Comparison of ENCODE assay signal across 21 cellular contexts in genomic region chr19:42571136-42571535, GRCh38. TPM values are rescaled to one million over a fixed set of nuclear protein-coding genes. Genes with fewer than 3 reads are reported as not detected.
DNase-seq lines count a peak whose midpoint lies in the region; ATAC-seq, FAIRE-seq and TF ChIP-seq lines count a peak whose summit lies in the region.
"Had no signal": no experiment of that assay in that cellular context is flagged by ENCODE, and none has a peak within 500 bp of the region (broad histone marks: within the 10 kb centered on the region; RNA-seq: fewer than 3 reads in every experiment).

No MANE protein-coding gene starts in this region.

- WGBS in A549 (ENCODE audit: missing lambda C conversion rate) = 29% methylated on average over 2 of the region's 2 CpGs

- no peak for DNase-seq in A549 (ENCODE audit: low read depth in 1 of 2, low spot score in 1 of 2)
- DNase-seq in CD1c-positive myeloid dendritic cell (ENCODE audit: extremely low spot score) = peak; percentile 68
- no peak for DNase-seq in cerebellar nuclear complex (lab: John Stamatoyannopoulos, UW)
- DNase-seq in NCI-H1436 treated with DMSO at 0.1 percent for 48 hours (lab: John Stamatoyannopoulos, UW) = no peak
- DNase-seq in hypothalamus (lab: John Stamatoyannopoulos, UW) = no peak
- DNase-seq: ACHN; Calu3; CD4-positive, alpha-beta memory T cell; COR-L47; DMS53; DMS79 treated with DMSO at 0.1 percent for 48 hours; GM23248; H9 had no signal

- no peak for TF ChIP-seq POLR2A in A549 (IDR thresholded peaks at IDR 0.05; ENCODE audit: low read length)

- POLR2A ChIA-PET in A549 (lab: Yijun Ruan, JAX) = no interaction called here

- no peak for ATAC-seq in A549
- ATAC-seq: HCT116 had no signal

- H3K27ac ChIP-seq in A549 (no peak overlapping the region), neutrophil (peak overlapping the region; percentile 69)
- H3K27ac ChIP-seq: 22Rv1, C4-2B, GM23248 had no signal

- no peak for TF ChIP-seq RAD21 in A549 (conservative IDR thresholded peaks at IDR 0.05 in 1 of 2, IDR thresholded peaks at IDR 0.05 in 1 of 2)

- FAIRE-seq in A549 (lab: Jason Lieb, UNC) = peak; percentile 13
- FAIRE-seq: A204.1, GM12892, H1 had no signal

- H3K36me3 ChIP-seq in neutrophil = no peaks in the 10 kb centered on the region

- H3K4me3 ChIP-seq in A549 (no peak overlapping the region), neutrophil (ENCODE audit: low read depth in 1 of 2, low read length in 1 of 2) (peak overlapping the region in 1 of 2 experiments; percentile 19)
- H3K4me3 ChIP-seq: GM23248 had no signal

- H3K4me1 ChIP-seq in A549 (no peaks in the 10 kb centered on the region), neutrophil (ENCODE audit: control insufficient read depth in 1 of 2, insufficient read depth in 1 of 2, low read depth in 1 of 2, low read length in 1 of 2) (peaks cover 89 to 91% of the 10 kb centered on the region in 2 experiments)

- no peak overlapping the region for H3K4me2 ChIP-seq in A549

- TF ChIP-seq CTCF in A549 (IDR thresholded peaks at IDR 0.05) (no peak), neutrophil (IDR thresholded peaks at IDR 0.05) (no peak)

- TF ChIP-seq EP300 in A549 (IDR thresholded peaks at IDR 0.05) = no peak

- CTCF ChIA-PET in A549 (lab: Yijun Ruan, JAX) = interaction anchor here (0.6 to 9.6 kb wide), 6 partner anchors 9 to 1257 kb away, joined by 3 to 83 read pairs (median 6); partner anchors contain the start of gene CEACAM8

- no peaks in the 10 kb centered on the region for H3K9me3 ChIP-seq in A549
- H3K9me3 ChIP-seq in neutrophil = no peaks in the 10 kb centered on the region

- H3K27me3 ChIP-seq in neutrophil = no peaks in the 10 kb centered on the region

TF ChIP-seq in A549, 52 proteins besides CTCF, POLR2A, EP300 and RAD21:
- TF ChIP-seq MAZ (IDR thresholded peaks at IDR 0.05; ENCODE audit: borderline replicate concordance, low read depth, low read length) = no peak

RNA-seq across cellular contexts. Expression of gene CEACAM8, which starts 23.6 kb away (rescaled TPM):
- polyA plus RNA-seq in A549 (2011; rRNA removed) (not detected in 2 replicates), A549 (2017; fragmentation: RNase III; extraction: RNeasy Plus Mini Kit Qiagen cat#74134 plus additional on column Dnase treatment) (not detected in 3 replicates)
- not detected in 2 replicates for polyA plus RNA-seq in A549 (2012; cell fraction: cytosol; rRNA removed)
- not detected in 2 replicates for polyA plus RNA-seq in A549 (2012; cell fraction: nucleus; rRNA removed)
- polyA minus RNA-seq in A549 (2011; rRNA and poly(A)+ RNA removed) = not detected in 2 replicates
- polyA plus RNA-seq: BJ; CD4-positive, alpha-beta memory T cell; GM23248; H1 had no signal

RNA-seq across cellular contexts. Expression of gene CEACAM1, which starts 42.9 kb away (rescaled TPM):
- 8.9 and 10.1 TPM in 2 replicates for polyA plus RNA-seq in A549 (2011; rRNA removed)
- 0.54 and 0.87 TPM in 2 replicates for polyA plus RNA-seq in A549 (2012; cell fraction: cytosol; rRNA removed)
- 0.91 TPM in 2 replicates for polyA plus RNA-seq in A549 (2012; cell fraction: nucleus; rRNA removed)
- 0.43 to 0.88 TPM (median 0.52 TPM) in 3 replicates for polyA plus RNA-seq in A549 (2017; fragmentation: RNase III; extraction: RNeasy Plus Mini Kit Qiagen cat#74134 plus additional on column Dnase treatment)
- 5.6 and 6.7 TPM in 2 replicates for polyA minus RNA-seq in A549 (2011; rRNA and poly(A)+ RNA removed)
- polyA plus RNA-seq: GM23248 had no signal
